1 cellular context compared by ENCODE assay signal in the genomic region with DNA sequence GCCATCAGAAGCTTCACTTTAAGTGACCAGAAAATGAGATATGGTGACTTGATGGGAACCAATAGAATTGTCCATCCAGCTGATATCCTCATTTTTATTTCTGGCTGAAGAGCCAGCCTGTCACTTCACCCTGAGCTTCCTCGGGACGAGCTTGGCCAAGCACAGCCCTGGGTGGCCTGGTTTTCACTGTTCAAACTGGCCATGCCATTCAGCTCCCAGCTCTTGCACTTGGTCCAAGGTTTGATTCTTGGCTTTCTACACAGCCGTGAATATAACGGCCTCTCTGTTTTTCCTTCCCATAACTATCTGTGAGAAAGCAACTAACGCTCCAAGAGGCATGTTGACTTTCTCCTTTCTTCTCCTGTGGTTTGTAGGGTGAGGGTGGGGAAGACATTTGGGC.
TF ChIP-seq lines count a peak whose summit lies in the region.

No MANE protein-coding gene starts in this region.

TF ChIP-seq in H1, 55 proteins besides CTCF, POLR2A, EP300 and RAD21:
- TF ChIP-seq TCF12 (IDR thresholded peaks at IDR 0.05; ENCODE audit: low read depth, low read length), result no peak
- TF ChIP-seq CEBPB (IDR thresholded peaks at IDR 0.05; ENCODE audit: low read depth, low read length), result no peak
- no peak for TF ChIP-seq ASH2L (IDR thresholded peaks at IDR 0.05; ENCODE audit: low read length)
- no peak for TF ChIP-seq RNF2 (IDR thresholded peaks at IDR 0.05; ENCODE audit: borderline replicate concordance, low read depth, low read length, missing control alignments, poor library complexity, severe bottlenecking)
- TF ChIP-seq KDM5A (IDR thresholded peaks at IDR 0.05; ENCODE audit: low read length), result no peak
- no peak for TF ChIP-seq EGR1 (IDR thresholded peaks at IDR 0.05; ENCODE audit: borderline replicate concordance, low read depth, low read length)
- no peak for TF ChIP-seq KDM4A (IDR thresholded peaks at IDR 0.05; ENCODE audit: low read depth, low read length, severe bottlenecking)
- no peak for TF ChIP-seq CBX8 (IDR thresholded peaks at IDR 0.05; ENCODE audit: borderline replicate concordance, low read depth, low read length)
- no peak for TF ChIP-seq TEAD4 (IDR thresholded peaks at IDR 0.05; ENCODE audit: low read depth, low read length)
- no peak for TF ChIP-seq RBBP5 (IDR thresholded peaks at IDR 0.05; ENCODE audit: borderline replicate concordance, low read depth, low read length)
- TF ChIP-seq TBP (IDR thresholded peaks at IDR 0.05; ENCODE audit: low read depth, low read length), result no peak
- no peak for TF ChIP-seq SP1 (IDR thresholded peaks at IDR 0.05; ENCODE audit: low read depth, low read length)
- no peak for TF ChIP-seq POLR2AphosphoS5 (IDR thresholded peaks at IDR 0.05; ENCODE audit: low read depth, low read length)
- no peak for TF ChIP-seq CBX5 (IDR thresholded peaks at IDR 0.05; ENCODE audit: low read depth, low read length)
- no peak for TF ChIP-seq GABPA (IDR thresholded peaks at IDR 0.05; ENCODE audit: borderline replicate concordance, insufficient read depth, low read length)
- TF ChIP-seq FOSL1 (IDR thresholded peaks at IDR 0.05; ENCODE audit: insufficient read depth, low read depth, low read length), result no peak
